Comparison of ENCODE assay signal across 17 cellular contexts in the genomic region with DNA sequence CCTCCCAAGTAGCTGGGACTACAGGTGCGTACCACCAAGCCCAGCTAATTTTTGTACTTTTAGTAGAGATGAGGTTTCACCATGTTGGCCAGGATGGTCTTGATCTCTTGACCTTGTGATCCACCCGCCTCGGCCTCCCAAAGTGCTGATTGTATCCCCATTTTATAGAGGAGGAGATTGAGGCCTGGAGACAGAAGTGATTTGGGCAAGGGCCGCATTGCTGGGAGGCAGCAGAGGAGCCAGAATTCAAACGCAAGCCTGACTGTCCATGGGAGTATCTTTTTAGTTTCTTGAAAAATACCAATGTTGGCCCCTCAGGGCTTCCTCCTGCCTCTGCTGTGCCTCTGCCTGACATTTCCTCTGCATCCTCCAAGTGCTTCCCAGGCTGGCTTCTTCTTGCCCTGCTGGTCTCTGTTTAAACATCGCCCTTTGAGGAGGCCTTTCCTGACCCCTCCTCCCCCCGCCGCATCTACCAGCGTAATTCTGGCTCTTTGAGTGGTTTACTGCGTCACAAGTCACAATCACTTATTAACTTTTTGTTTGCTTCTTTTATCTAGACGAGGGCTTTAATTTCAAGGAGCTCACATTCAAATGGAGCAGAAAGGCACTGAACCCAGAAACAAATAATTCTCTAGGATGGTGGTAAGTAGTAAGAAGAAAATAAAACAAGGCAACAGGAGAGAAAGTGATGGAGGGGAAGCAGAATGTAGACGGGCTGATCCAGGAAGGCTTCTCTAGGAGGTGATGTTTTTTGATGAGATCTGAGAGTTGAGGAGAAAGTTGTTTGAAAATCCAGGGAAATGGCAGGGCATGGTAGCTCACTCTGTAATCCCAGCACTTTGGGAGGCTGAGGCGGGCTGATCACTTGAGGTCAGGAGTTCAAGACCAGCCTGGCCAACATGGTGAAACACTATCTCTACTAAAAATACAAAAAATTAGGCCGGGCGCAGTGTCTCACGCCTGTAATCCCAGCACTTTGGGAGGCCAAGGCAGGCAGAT.
A peak's percentile ranks its signal among the peaks of the same experiment; 100 is the strongest.
DNase-seq lines count a peak whose midpoint lies in the region; ATAC-seq and TF ChIP-seq lines count a peak whose summit lies in the region.
"Had no signal": no experiment of that assay in that cellular context is flagged by ENCODE, and none has a peak within 500 bp of the region (broad histone marks: within the 10 kb centered on the region; RNA-seq: fewer than 3 reads in every experiment).

No MANE protein-coding gene starts in this region.

- no peaks in the 10 kb centered on the region for H3K36me3 ChIP-seq in mesodermal cell (ENCODE audit: control insufficient read depth, insufficient read depth, low read length)
- no peaks in the 10 kb centered on the region for H3K36me3 ChIP-seq in upper lobe of left lung

- intact Hi-C loops in activated naive CD4-positive, alpha-beta T cell treated with anti-CD3 and anti-CD28 coated beads for 36 hours (cut with micrococcal nuclease), result no loop called here

- ATAC-seq in upper lobe of left lung (ENCODE audit: low FRiP score in 2 of 2) (peak; percentile 44 to 85), GM21786 (IDR thresholded peaks at IDR 0.05; ENCODE audit: unreplicated experiment) (no peak)
- ATAC-seq in naive thymus-derived CD8-positive, alpha-beta T cell, result no peak
- ATAC-seq: CD8-positive, alpha-beta T cell; PC-3 had no signal

- H3K4me3 ChIP-seq in mesodermal cell (ENCODE audit: extremely low read depth, insufficient read depth, low read length, poor library complexity, severe bottlenecking) (no peak overlapping the region), upper lobe of left lung (no peak overlapping the region)

- H3K27me3 Mint-ChIP-seq in naive thymus-derived CD8-positive, alpha-beta T cell, result no peaks in the 10 kb centered on the region
- H3K27me3 Mint-ChIP-seq in activated naive CD4-positive, alpha-beta T cell treated with anti-CD3 and anti-CD28 coated beads for 36 hours (ENCODE audit: low read depth), result no peaks in the 10 kb centered on the region

- peak in 1 of 4 donors; percentile 22 for TF ChIP-seq POLR2A in upper lobe of left lung (IDR thresholded peaks at IDR 0.05)

- H3K4me1 Mint-ChIP-seq in naive thymus-derived CD8-positive, alpha-beta T cell, result peaks cover 0 to 2% (median under 1%) of the 10 kb centered on the region in 4 donors
- no peaks in the 10 kb centered on the region for H3K4me1 Mint-ChIP-seq in activated naive CD4-positive, alpha-beta T cell treated with anti-CD3 and anti-CD28 coated beads for 36 hours (ENCODE audit: low read depth)

- H3K4me1 ChIP-seq in mesodermal cell (ENCODE audit: control insufficient read depth, insufficient read depth, low read length, poor library complexity, severe bottlenecking) (peaks cover 11% of the 10 kb centered on the region), upper lobe of left lung (peaks cover 0 to 18% (median 8%) of the 10 kb centered on the region in 4 donors)
- H3K4me1 ChIP-seq: parathyroid adenoma had no signal

- no peaks in the 10 kb centered on the region for H3K27me3 ChIP-seq in upper lobe of left lung

- no peak overlapping the region for H3K4me3 Mint-ChIP-seq in naive thymus-derived CD8-positive, alpha-beta T cell
- H3K4me3 Mint-ChIP-seq in activated naive CD4-positive, alpha-beta T cell treated with anti-CD3 and anti-CD28 coated beads for 36 hours, result no peak overlapping the region
- H3K4me3 Mint-ChIP-seq: CD8-positive, alpha-beta T cell had no signal

- H3K27ac ChIP-seq in mesodermal cell (ENCODE audit: low read depth, low read length, severe bottlenecking) (peak overlapping the region; percentile 53), upper lobe of left lung (peak overlapping the region; percentile 6 to 60 (median 32))
- H3K27ac ChIP-seq: parathyroid adenoma had no signal

- no peaks in the 10 kb centered on the region for H3K9me3 ChIP-seq in mesodermal cell (ENCODE audit: control insufficient read depth, low read length)
- no peaks in the 10 kb centered on the region for H3K9me3 ChIP-seq in upper lobe of left lung

- TF ChIP-seq EP300 in upper lobe of left lung (IDR thresholded peaks at IDR 0.05), result peak in 2 of 4 donors; percentile 78

- H3K36me3 Mint-ChIP-seq in naive thymus-derived CD8-positive, alpha-beta T cell, result no peaks in the 10 kb centered on the region
- no peaks in the 10 kb centered on the region for H3K36me3 Mint-ChIP-seq in activated naive CD4-positive, alpha-beta T cell treated with anti-CD3 and anti-CD28 coated beads for 36 hours (ENCODE audit: low read depth)
- H3K36me3 Mint-ChIP-seq: CD8-positive, alpha-beta T cell had no signal

- peak overlapping the region in 1 of 10 donors; percentile 28 for H3K27ac Mint-ChIP-seq in naive thymus-derived CD8-positive, alpha-beta T cell
- no peak overlapping the region for H3K27ac Mint-ChIP-seq in activated naive CD4-positive, alpha-beta T cell treated with anti-CD3 and anti-CD28 coated beads for 36 hours
- H3K27ac Mint-ChIP-seq: CD8-positive, alpha-beta T cell had no signal

- CTCF ChIA-PET in activated naive CD4-positive, alpha-beta T cell treated with anti-CD3 and anti-CD28 coated beads for 36 hours (lab: Charles Lee), result interaction anchor here (0.6 to 0.7 kb wide), 2 partner anchors 17 to 371 kb away, joined by 4 read pairs; no protein-coding TSS in a partner anchor

- no peak for TF ChIP-seq CTCF in upper lobe of left lung (IDR thresholded peaks at IDR 0.05)

- H3K9me3 Mint-ChIP-seq in naive thymus-derived CD8-positive, alpha-beta T cell, result no peaks in the 10 kb centered on the region
- H3K9me3 Mint-ChIP-seq in activated naive CD4-positive, alpha-beta T cell treated with anti-CD3 and anti-CD28 coated beads for 36 hours, result no peaks in the 10 kb centered on the region
- H3K9me3 Mint-ChIP-seq: CD8-positive, alpha-beta T cell had no signal

- POLR2A ChIA-PET in naive thymus-derived CD8-positive, alpha-beta T cell (lab: Charles Lee), result interaction anchor here (1.7 kb wide), 1 partner anchor 11 kb away, joined by 10 read pairs; no protein-coding TSS in a partner anchor

- peak; percentile 17 for DNase-seq in NCI-H2196 (lab: John Stamatoyannopoulos, UW; ENCODE audit: unreplicated experiment)
- DNase-seq in NCI-H2196 treated with DMSO at 0.1 percent for 48 hours (lab: John Stamatoyannopoulos, UW; ENCODE audit: unreplicated experiment), result no peak
- DNase-seq in fibroblast of peridontal ligament (ENCODE audit: extremely low read depth), result peak; percentile 61
- DNase-seq in upper lobe of left lung, result peak in 1 of 2 donors; percentile 80
- DNase-seq in naive thymus-derived CD8-positive, alpha-beta T cell, result no peak
- no peak for DNase-seq in activated naive CD4-positive, alpha-beta T cell treated with anti-CD3 and anti-CD28 coated beads for 36 hours
- DNase-seq: activated effector memory CD4-positive, alpha-beta T cell treated with Interleukin-2 at 50 U/mL for 16 hours; CD8-positive, alpha-beta T cell; Kasumi-1; midbrain; NCI-H1436 treated with DMSO at 0.1 percent for 48 hours; NCI-H446 treated with DMSO at 0.1 percent for 48 hours; PC-3; stimulated activated CD4-positive, alpha-beta T cell treated with anti-CD3 and anti-CD28 coated beads, Interleukin-12 subunit alpha, Interleukin-12 subunit beta, amount 100 ng/mL, for 4 hours had no signal

- 89 to 91% methylated on average over 11 of the region's 16 CpGs for WGBS in mesodermal cell (ENCODE audit: insufficient coverage in 2 of 2), 2 experiments
- WGBS in upper lobe of left lung, 2 donors, result 66 to 67% methylated on average over 16 of the region's 16 CpGs

Comparison
In these comparisons a context has a peak if more than half of its experiments do, and no peak if none do; other contexts are left out.
1. DNase-seq: peak in NCI-H2196 (single experiment) and fibroblast of peridontal ligament (single experiment); none in NCI-H2196 treated with DMSO at 0.1 percent for 48 hours (single experiment), naive thymus-derived CD8-positive, alpha-beta T cell (0 of 10) and activated naive CD4-positive, alpha-beta T cell treated with anti-CD3 and anti-CD28 coated beads for 36 hours (single experiment).
2. ATAC-seq: peak in upper lobe of left lung (2 of 2); none in GM21786 (single experiment) and naive thymus-derived CD8-positive, alpha-beta T cell (0 of 2).